ENCODE assay signal across 1 cellular context in genomic region chr19:2114821-2115220, GRCh38.
TF ChIP-seq lines count a peak whose summit lies in the region.

No MANE protein-coding gene starts in this region.

TF ChIP-seq in H1, 55 proteins besides CTCF, POLR2A, EP300 and RAD21:
- no peak for TF ChIP-seq FOSL1 (IDR thresholded peaks at IDR 0.05; ENCODE audit: insufficient read depth, low read depth, low read length)
- no peak for TF ChIP-seq TCF12 (IDR thresholded peaks at IDR 0.05; ENCODE audit: low read depth, low read length)
- TF ChIP-seq TAF1 (IDR thresholded peaks at IDR 0.05; ENCODE audit: low read depth, low read length): no peak
- TF ChIP-seq ATF3 (IDR thresholded peaks at IDR 0.05; ENCODE audit: insufficient read depth, low read depth, low read length): no peak
- no peak for TF ChIP-seq SAP30 (IDR thresholded peaks at IDR 0.05; ENCODE audit: insufficient read depth, insufficient replicate concordance, low read length)
- TF ChIP-seq EGR1 (IDR thresholded peaks at IDR 0.05; ENCODE audit: borderline replicate concordance, low read depth, low read length): no peak
- TF ChIP-seq MAFK (IDR thresholded peaks at IDR 0.05; ENCODE audit: low read depth, low read length): no peak
- no peak for TF ChIP-seq BCL11A (IDR thresholded peaks at IDR 0.05; ENCODE audit: low read depth in 2 of 2, low read length in 2 of 2)
- TF ChIP-seq TEAD4 (IDR thresholded peaks at IDR 0.05; ENCODE audit: low read depth, low read length): no peak
- no peak for TF ChIP-seq CHD2 (IDR thresholded peaks at IDR 0.05; ENCODE audit: low read length)
- no peak for TF ChIP-seq RFX5 (IDR thresholded peaks at IDR 0.05; ENCODE audit: borderline replicate concordance, low read depth, low read length)
- TF ChIP-seq TBP (IDR thresholded peaks at IDR 0.05; ENCODE audit: low read depth, low read length): no peak
- no peak for TF ChIP-seq NRF1 (IDR thresholded peaks at IDR 0.05; ENCODE audit: low read depth, low read length)
- no peak for TF ChIP-seq POLR2AphosphoS5 (IDR thresholded peaks at IDR 0.05; ENCODE audit: low read depth, low read length)
